1 cellular context compared by ENCODE assay signal in genomic region chr4:171594293-171594692, GRCh38.
TF ChIP-seq lines count a peak whose summit lies in the region.

No MANE protein-coding gene starts in this region.

TF ChIP-seq in GM23338, 12 proteins besides CTCF, POLR2A, EP300 and RAD21 (continued from another document):
- TF ChIP-seq REST (IDR thresholded peaks at IDR 0.05; ENCODE audit: unreplicated experiment) (no peak), EZH2 (IDR thresholded peaks at IDR 0.05; ENCODE audit: low read depth, unreplicated experiment) (no peak), NANOG (IDR thresholded peaks at IDR 0.05; ENCODE audit: borderline replicate concordance) (no peak)
